In the genomic region with DNA sequence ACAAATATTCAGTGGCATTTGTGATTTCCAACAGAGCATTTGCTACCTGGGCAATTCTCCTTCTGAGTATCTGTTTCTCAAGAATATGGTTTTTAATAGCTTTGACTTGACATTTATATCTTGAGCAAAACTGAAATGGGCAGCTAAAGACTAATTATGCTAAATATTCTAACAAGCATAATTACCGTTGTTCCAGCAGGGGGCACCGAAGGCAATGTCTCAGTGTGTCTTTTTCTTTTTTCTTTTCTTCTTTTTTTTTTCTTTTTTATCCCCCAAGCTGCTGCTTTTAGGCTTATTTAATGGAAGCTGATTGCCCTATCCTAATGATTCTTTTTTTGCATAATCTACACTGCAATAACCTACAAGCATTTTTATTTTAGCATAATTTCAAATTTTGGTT, we compare ENCODE assay signal across 9 cellular contexts.
DNase-seq lines count a peak whose midpoint lies in the region; ATAC-seq, FAIRE-seq and TF ChIP-seq lines count a peak whose summit lies in the region.
"Had no signal": no experiment of that assay in that cellular context is flagged by ENCODE, and none has a peak within 500 bp of the region (broad histone marks: within the 10 kb centered on the region; RNA-seq: fewer than 3 reads in every experiment).

No MANE protein-coding gene starts in this region.

- H3K27ac ChIP-seq in pancreas (no peak overlapping the region), suprapubic skin (no peak overlapping the region)

- WGBS in pancreas, 2 donors = 12 to 22% methylated on average over 2 of the region's 2 CpGs
- WGBS in suprapubic skin = 15% methylated on average over 2 of the region's 2 CpGs

- H3K36me3 ChIP-seq in pancreas = no peaks in the 10 kb centered on the region
- H3K36me3 ChIP-seq in suprapubic skin = no peaks in the 10 kb centered on the region

- H3K9me3 ChIP-seq in pancreas (no peaks in the 10 kb centered on the region), suprapubic skin (no peaks in the 10 kb centered on the region)

- TF ChIP-seq EP300 in suprapubic skin (IDR thresholded peaks at IDR 0.05) = no peak

- H3K4me3 Mint-ChIP-seq in activated naive CD4-positive, alpha-beta T cell treated with anti-CD3 and anti-CD28 coated beads, Interleukin-2, amount 10 ng/mL, durations not matched to agents 7 days and 5 days = no peak overlapping the region
- H3K4me3 Mint-ChIP-seq: activated naive CD4-positive, alpha-beta T cell treated with anti-CD3 and anti-CD28 coated beads, Interleukin-2, amount 50 U/mL, for 24 hours had no signal

- TF ChIP-seq CTCF in pancreas (IDR thresholded peaks at IDR 0.05) (no peak), suprapubic skin (IDR thresholded peaks at IDR 0.05) (peak in 1 of 2 donors; percentile 16)

- TF ChIP-seq POLR2A in suprapubic skin (IDR thresholded peaks at IDR 0.05) = no peak

- peak; percentile 23 for DNase-seq in activated CD8-positive, alpha-beta memory T cell treated with anti-CD3 and anti-CD28 coated beads, Interleukin-2, amount 50 U/mL, for 4 hours
- no peak for DNase-seq in activated CD8-positive, alpha-beta memory T cell treated with anti-CD3 and anti-CD28 coated beads for 24 hours
- DNase-seq in LoVo (ENCODE audit: low spot score) (peak; percentile 6), left kidney (ENCODE audit: low read depth, low spot score) (peak; percentile 59), pancreas (no peak), suprapubic skin (ENCODE audit: low spot score in 2 of 2) (no peak)
- DNase-seq in activated naive CD4-positive, alpha-beta T cell treated with anti-CD3 and anti-CD28 coated beads, Interleukin-2, amount 10 ng/mL, durations not matched to agents 7 days and 5 days = peak; percentile 59

- intact Hi-C loops in pancreas (cut with DNase I) = no loop called here

- no peak for ATAC-seq in HG03025 (IDR thresholded peaks at IDR 0.05; ENCODE audit: low FRiP score, unreplicated experiment)
- ATAC-seq in pancreas = no peak

- H3K4me3 ChIP-seq in pancreas (no peak overlapping the region), suprapubic skin (no peak overlapping the region)

- no peaks in the 10 kb centered on the region for H3K9me3 Mint-ChIP-seq in activated naive CD4-positive, alpha-beta T cell treated with anti-CD3 and anti-CD28 coated beads, Interleukin-2, amount 10 ng/mL, durations not matched to agents 7 days and 5 days
- H3K9me3 Mint-ChIP-seq: activated naive CD4-positive, alpha-beta T cell treated with anti-CD3 and anti-CD28 coated beads, Interleukin-2, amount 50 U/mL, for 24 hours had no signal

- H3K36me3 Mint-ChIP-seq in activated naive CD4-positive, alpha-beta T cell treated with anti-CD3 and anti-CD28 coated beads, Interleukin-2, amount 10 ng/mL, durations not matched to agents 7 days and 5 days = no peaks in the 10 kb centered on the region
- H3K36me3 Mint-ChIP-seq: activated naive CD4-positive, alpha-beta T cell treated with anti-CD3 and anti-CD28 coated beads, Interleukin-2, amount 50 U/mL, for 24 hours had no signal

- CTCF ChIA-PET in activated naive CD4-positive, alpha-beta T cell treated with anti-CD3 and anti-CD28 coated beads, Interleukin-2, amount 10 ng/mL, durations not matched to agents 7 days and 5 days (lab: Charles Lee) = interaction anchor here (0.6 to 3.4 kb wide), 13 partner anchors 11 to 624 kb away, joined by 3 to 16 read pairs (median 4); no protein-coding TSS in a partner anchor

- FAIRE-seq in pancreas (lab: Jason Lieb, UNC) = no peak

- H3K4me1 ChIP-seq in pancreas = no peaks in the 10 kb centered on the region
- H3K4me1 ChIP-seq in suprapubic skin = no peaks in the 10 kb centered on the region

- H3K27me3 Mint-ChIP-seq in activated naive CD4-positive, alpha-beta T cell treated with anti-CD3 and anti-CD28 coated beads, Interleukin-2, amount 10 ng/mL, durations not matched to agents 7 days and 5 days = peaks cover 9% of the 10 kb centered on the region
- H3K27me3 Mint-ChIP-seq: activated naive CD4-positive, alpha-beta T cell treated with anti-CD3 and anti-CD28 coated beads, Interleukin-2, amount 50 U/mL, for 24 hours had no signal

- no peaks in the 10 kb centered on the region for H3K4me1 Mint-ChIP-seq in activated naive CD4-positive, alpha-beta T cell treated with anti-CD3 and anti-CD28 coated beads, Interleukin-2, amount 10 ng/mL, durations not matched to agents 7 days and 5 days
- H3K4me1 Mint-ChIP-seq: activated naive CD4-positive, alpha-beta T cell treated with anti-CD3 and anti-CD28 coated beads, Interleukin-2, amount 50 U/mL, for 24 hours had no signal

- H3K27me3 ChIP-seq in pancreas (no peaks in the 10 kb centered on the region), suprapubic skin (no peaks in the 10 kb centered on the region)

- H3K27ac Mint-ChIP-seq in activated naive CD4-positive, alpha-beta T cell treated with anti-CD3 and anti-CD28 coated beads, Interleukin-2, amount 10 ng/mL, durations not matched to agents 7 days and 5 days = no peak overlapping the region
- H3K27ac Mint-ChIP-seq: activated naive CD4-positive, alpha-beta T cell treated with anti-CD3 and anti-CD28 coated beads, Interleukin-2, amount 50 U/mL, for 24 hours had no signal

Comparison
In these comparisons a context has a peak if more than half of its experiments do, and no peak if none do; other contexts are left out.
1. DNase-seq: peak in activated CD8-positive, alpha-beta memory T cell treated with anti-CD3 and anti-CD28 coated beads, Interleukin-2, amount 50 U/mL, for 4 hours (single experiment), LoVo (single experiment), activated naive CD4-positive, alpha-beta T cell treated with anti-CD3 and anti-CD28 coated beads, Interleukin-2, amount 10 ng/mL, durations not matched to agents 7 days and 5 days (single experiment) and left kidney (single experiment); none in activated CD8-positive, alpha-beta memory T cell treated with anti-CD3 and anti-CD28 coated beads for 24 hours (single experiment), pancreas (0 of 6) and suprapubic skin (0 of 2).